Comparison of ENCODE assay signal across 16 cellular contexts in genomic region chr9:96423985-96424336, GRCh38.
"Had no signal": no experiment of that assay in that cellular context is flagged by ENCODE, and none has a peak within 500 bp of the region (broad histone marks: within the 10 kb centered on the region; RNA-seq: fewer than 3 reads in every experiment).

No MANE protein-coding gene starts in this region.

- H3K36me3 Mint-ChIP-seq: activated naive CD4-positive, alpha-beta T cell treated with anti-CD3 and anti-CD28 coated beads, Interleukin-2, amount 10 ng/mL, durations not matched to agents 7 days and 5 days; memory B cell had no signal

- DNase-seq: activated B cell treated with CpG ODN at 0.5 μM for 24 hours; activated CD4-positive, alpha-beta T cell treated with anti-CD3 and anti-CD28 coated beads, Interleukin-2, amount 10 ng/mL, durations not matched to agents 7 days and 5 days; activated naive CD4-positive, alpha-beta T cell treated with anti-CD3 and anti-CD28 coated beads, Interleukin-2, amount 10 ng/mL, durations not matched to agents 7 days and 5 days; activated T-cell treated with anti-CD3 and anti-CD28 coated beads for 4 hours; foreskin melanocyte; heart left ventricle; pancreas; T-helper 1 cell; tibial artery had no signal

- H3K27ac Mint-ChIP-seq: activated B cell treated with CpG ODN at 0.5 μM for 24 hours; activated CD4-positive, alpha-beta T cell treated with anti-CD3 and anti-CD28 coated beads, Interleukin-2, amount 10 ng/mL, durations not matched to agents 7 days and 5 days; activated naive CD4-positive, alpha-beta T cell treated with anti-CD3 and anti-CD28 coated beads, Interleukin-2, amount 10 ng/mL, durations not matched to agents 7 days and 5 days; activated T-helper 2 cell treated with anti-CD3 and anti-CD28 coated beads, Interferon-gamma antibody, Interleukin-2, Interleukin-4, amounts not matched to agents 10 μg/mL and 5 μg/mL and 100 μg/mL, durations not matched to agents 14 hours and 24 hours and 36 hours; dendritic cell treated with granulocyte-macrophage colony-stimulating factor and Interleukin-4, amounts not matched to agents 40 ng/mL and 50 ng/mL, for 4 days; endodermal cell; memory B cell had no signal

- H3K36me3 ChIP-seq: esophagus muscularis mucosa, heart left ventricle, pancreas, tibial artery had no signal

- ATAC-seq: heart left ventricle, left lobe of liver, pancreas had no signal

- H3K9me3 Mint-ChIP-seq: activated B cell treated with CpG ODN at 0.5 μM for 24 hours; activated CD4-positive, alpha-beta T cell treated with anti-CD3 and anti-CD28 coated beads, Interleukin-2, amount 10 ng/mL, durations not matched to agents 7 days and 5 days; activated naive CD4-positive, alpha-beta T cell treated with anti-CD3 and anti-CD28 coated beads, Interleukin-2, amount 10 ng/mL, durations not matched to agents 7 days and 5 days; activated T-helper 2 cell treated with anti-CD3 and anti-CD28 coated beads, Interferon-gamma antibody, Interleukin-2, Interleukin-4, amounts not matched to agents 10 μg/mL and 5 μg/mL and 100 μg/mL, durations not matched to agents 14 hours and 24 hours and 36 hours; dendritic cell treated with granulocyte-macrophage colony-stimulating factor and Interleukin-4, amounts not matched to agents 40 ng/mL and 50 ng/mL, for 4 days; endodermal cell; memory B cell; nephron had no signal

- H3K4me3 ChIP-seq: esophagus muscularis mucosa, heart left ventricle, pancreas, tibial artery had no signal

- H3K27me3 ChIP-seq: esophagus muscularis mucosa, heart left ventricle, pancreas, tibial artery had no signal

- H3K9me3 ChIP-seq: esophagus muscularis mucosa, heart left ventricle, pancreas, tibial artery had no signal

- H3K27me3 Mint-ChIP-seq: activated B cell treated with CpG ODN at 0.5 μM for 24 hours, memory B cell had no signal

- H3K27ac ChIP-seq: esophagus muscularis mucosa, heart left ventricle, pancreas, tibial artery had no signal

- H3K4me3 Mint-ChIP-seq: activated B cell treated with CpG ODN at 0.5 μM for 24 hours; activated CD4-positive, alpha-beta T cell treated with anti-CD3 and anti-CD28 coated beads, Interleukin-2, amount 10 ng/mL, durations not matched to agents 7 days and 5 days; activated naive CD4-positive, alpha-beta T cell treated with anti-CD3 and anti-CD28 coated beads, Interleukin-2, amount 10 ng/mL, durations not matched to agents 7 days and 5 days; dendritic cell treated with granulocyte-macrophage colony-stimulating factor and Interleukin-4, amounts not matched to agents 40 ng/mL and 50 ng/mL, for 4 days; endodermal cell; memory B cell; nephron had no signal
